Comparison of ENCODE assay signal across 8 cellular contexts in the genomic region with DNA sequence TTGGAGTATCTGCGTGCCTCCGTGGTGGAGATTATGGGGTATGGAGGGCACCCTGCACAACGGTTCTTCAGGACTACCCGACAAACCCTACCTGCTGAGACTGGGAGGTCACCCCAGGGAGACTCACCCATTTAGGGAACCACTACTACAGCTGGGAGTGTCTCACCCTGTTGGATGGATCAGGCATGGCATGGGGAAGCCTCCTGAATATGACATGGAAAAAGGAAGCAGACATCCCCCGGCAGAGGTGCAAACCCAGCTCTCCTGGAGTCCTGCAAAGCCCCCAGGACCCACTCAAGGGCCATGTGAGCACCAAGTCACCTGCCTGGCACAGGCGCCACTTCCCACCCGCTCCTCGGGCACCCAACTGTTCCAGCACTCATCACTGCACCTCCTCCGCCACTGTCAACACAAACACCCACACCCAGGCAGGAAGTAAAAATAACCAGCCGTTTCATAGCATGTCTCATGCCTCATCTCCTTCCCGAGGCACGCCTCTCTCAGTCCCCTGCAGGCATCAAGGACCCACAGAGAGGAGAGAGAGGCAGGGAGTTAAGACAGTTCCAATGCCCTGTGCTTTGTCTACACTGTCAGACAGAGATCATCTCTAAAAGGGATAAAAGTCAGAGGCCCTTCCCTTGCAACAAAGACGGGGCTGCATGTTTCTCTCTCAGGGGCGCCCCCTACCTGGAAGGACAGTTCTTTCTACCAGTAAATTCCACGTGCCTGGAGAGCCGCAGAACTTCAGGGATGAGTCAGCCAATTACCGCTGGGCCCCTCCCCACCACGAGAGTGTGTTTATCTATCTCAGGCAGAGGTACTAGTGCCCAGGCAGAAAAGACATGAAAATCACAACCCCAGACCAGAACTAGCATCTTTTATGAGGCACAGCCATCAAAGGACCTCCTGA.
DNase-seq lines count a peak whose midpoint lies in the region; ATAC-seq and TF ChIP-seq lines count a peak whose summit lies in the region.

No MANE protein-coding gene starts in this region.

- peak overlapping the region; percentile 54 for H3K4me3 Mint-ChIP-seq in activated T-helper 17 cell treated with anti-CD3 and anti-CD28 coated beads, Interleukin-2, amount 50 U/mL, for 72 hours

- ATAC-seq in HG03135 (IDR thresholded peaks at IDR 0.05; ENCODE audit: unreplicated experiment), result peak; percentile 32
- ATAC-seq in activated T-helper 17 cell treated with anti-CD3 and anti-CD28 coated beads, Interleukin-2, amount 50 U/mL, for 72 hours (replicated peaks), result peak; percentile 91

- H3K4me1 Mint-ChIP-seq in activated T-helper 17 cell treated with anti-CD3 and anti-CD28 coated beads, Interleukin-2, amount 50 U/mL, for 72 hours, result peaks cover 36% of the 10 kb centered on the region

- no peak overlapping the region for H3K4me3 ChIP-seq in right atrium auricular region

- H3K36me3 ChIP-seq in right atrium auricular region, result no peaks in the 10 kb centered on the region

- no peaks in the 10 kb centered on the region for H3K27me3 Mint-ChIP-seq in activated T-helper 17 cell treated with anti-CD3 and anti-CD28 coated beads, Interleukin-2, amount 50 U/mL, for 72 hours

- no peak overlapping the region for H3K27ac ChIP-seq in right atrium auricular region

- no peaks in the 10 kb centered on the region for H3K9me3 ChIP-seq in right atrium auricular region

- no peaks in the 10 kb centered on the region for H3K36me3 Mint-ChIP-seq in activated T-helper 17 cell treated with anti-CD3 and anti-CD28 coated beads, Interleukin-2, amount 50 U/mL, for 72 hours (ENCODE audit: low read depth)

- no peaks in the 10 kb centered on the region for H3K9me3 Mint-ChIP-seq in activated T-helper 17 cell treated with anti-CD3 and anti-CD28 coated beads, Interleukin-2, amount 50 U/mL, for 72 hours

- DNase-seq in NCI-H1436 (lab: John Stamatoyannopoulos, UW) (peak; percentile 23), NCI-H1436 treated with DMSO at 0.1 percent for 48 hours (lab: John Stamatoyannopoulos, UW) (no peak), RKO (ENCODE audit: low spot score) (peak; percentile 61), islet precursor cell (peak; percentile 94), right atrium auricular region (ENCODE audit: low spot score) (no peak)
- DNase-seq in stimulated activated CD8-positive, alpha-beta memory T cell treated with anti-CD3 and anti-CD28 coated beads, Interleukin-7, amount 100 ng/mL, for 48 hours (ENCODE audit: extremely low read depth in 1 of 2, low read depth in 1 of 2), result peak; percentile 50 to 76

- TF ChIP-seq CTCF in right atrium auricular region (IDR thresholded peaks at IDR 0.05), result no peak

- peak overlapping the region; percentile 71 for H3K27ac Mint-ChIP-seq in activated T-helper 17 cell treated with anti-CD3 and anti-CD28 coated beads, Interleukin-2, amount 50 U/mL, for 72 hours

- H3K4me1 ChIP-seq in right atrium auricular region, result no peaks in the 10 kb centered on the region

- no peaks in the 10 kb centered on the region for H3K27me3 ChIP-seq in right atrium auricular region

Comparison
In these comparisons a context has a peak if more than half of its experiments do, and no peak if none do; other contexts are left out.
1. DNase-seq: peak in NCI-H1436 (single experiment), RKO (single experiment), islet precursor cell (single experiment) and stimulated activated CD8-positive, alpha-beta memory T cell treated with anti-CD3 and anti-CD28 coated beads, Interleukin-7, amount 100 ng/mL, for 48 hours (2 of 2); none in NCI-H1436 treated with DMSO at 0.1 percent for 48 hours (single experiment) and right atrium auricular region (single experiment).